7 cellular contexts compared by ENCODE assay signal in the genomic region with DNA sequence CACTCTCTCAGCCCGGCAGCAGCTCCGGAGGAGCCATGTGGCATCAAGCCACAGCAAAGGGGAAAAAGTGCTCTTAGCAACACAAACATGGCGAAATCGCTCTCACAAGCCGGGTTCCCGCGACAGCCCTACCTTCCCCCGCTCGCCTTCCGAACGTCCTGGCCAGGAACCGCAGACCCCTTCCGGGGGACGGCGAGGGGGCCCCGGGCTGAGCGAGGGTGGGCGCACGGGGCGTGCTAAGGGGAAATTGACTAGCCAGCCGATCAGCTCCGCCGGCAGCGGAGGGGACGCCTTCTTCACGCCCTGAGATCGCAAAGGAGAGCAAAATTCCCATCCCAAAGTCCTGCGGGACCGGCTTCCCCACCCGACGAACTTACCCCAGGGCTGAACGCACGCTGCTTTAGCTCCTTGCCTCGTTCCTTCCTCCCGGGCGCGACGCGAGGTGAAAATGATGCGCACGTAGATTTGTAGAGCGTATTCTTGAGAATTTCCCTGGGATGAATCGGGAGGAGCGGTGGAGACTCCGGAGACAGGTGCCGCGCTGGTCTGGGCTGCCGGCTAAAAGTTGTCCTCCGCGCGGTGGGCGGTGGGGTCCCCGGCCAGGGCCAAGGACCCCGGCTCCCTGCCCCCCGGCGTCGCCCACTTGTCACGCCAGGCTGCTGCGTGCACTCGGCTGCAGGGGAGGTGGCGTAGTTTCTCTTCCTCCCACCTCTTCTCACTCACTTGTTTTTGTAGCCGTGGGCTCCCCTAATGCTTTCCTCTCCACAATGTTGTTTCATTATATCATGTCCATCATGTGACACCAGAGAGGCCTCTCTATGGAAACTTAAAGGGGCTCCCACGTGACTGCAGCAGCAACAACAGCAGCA.
DNase-seq lines count a peak whose midpoint lies in the region; ATAC-seq, FAIRE-seq and TF ChIP-seq lines count a peak whose summit lies in the region.

No MANE protein-coding gene starts in this region.

- WGBS in GM12878 (ENCODE audit: insufficient coverage, insufficient replicate concordance, low lambda C conversion rate, missing lambda C conversion rate), result 1% methylated on average over 63 of the region's 63 CpGs
- no CpG with 5 or more reads among the region's 63 CpGs for WGBS in iPS DF 6.9 (ENCODE audit: insufficient coverage, insufficient read length)

- TF ChIP-seq CTCF in GM12878 (IDR thresholded peaks at IDR 0.05 in 2 of 3, conservative IDR thresholded peaks at IDR 0.05 in 1 of 3; ENCODE audit: control insufficient read depth in 2 of 3, extremely low read depth in 1 of 3, insufficient read depth in 1 of 3, low read depth in 3 of 3, low read length in 3 of 3), result peak in 1 of 3 experiments; percentile 17; a peak in 1 of 6 replicates
- TF ChIP-seq CTCF in gastrocnemius medialis (IDR thresholded peaks at IDR 0.05 in 4 of 5, conservative IDR thresholded peaks at IDR 0.05 in 1 of 5), result peak in 2 of 5 experiments; percentile 12 to 36

- peak; percentile 69 for TF ChIP-seq POLR2A in GM15510 (IDR thresholded peaks at IDR 0.05; ENCODE audit: borderline replicate concordance, extremely low read depth, insufficient read length)
- peak; percentile 92 for TF ChIP-seq POLR2A in GM12878 (IDR thresholded peaks at IDR 0.05; ENCODE audit: low read depth, low read length)
- peak; percentile 86 to 99 for TF ChIP-seq POLR2A in gastrocnemius medialis (IDR thresholded peaks at IDR 0.05)

- POLR2A ChIA-PET in GM12878 (lab: Charles Lee), result interaction anchor here (0.8 to 8.6 kb wide), 2 partner anchors 16 to 40 kb away, joined by 3 to 110 read pairs; no protein-coding TSS in a partner anchor

- in situ Hi-C loops in GM12878 (cut with MboI), result no loop called here
- in situ Hi-C loops in gastrocnemius medialis (cut with MboI; ENCODE audit: low sequenced_read_pairs in 4 of 4), result loop anchor here in 1 of 4 donors (10.0 kb wide), 1 partner anchor 177 kb away; no protein-coding TSS in a partner anchor

- FAIRE-seq in GM12878 (lab: Jason Lieb, UNC), result no peak

- SMC1A ChIA-PET in GM12878 (lab: Charles Lee; ENCODE audit: uncharacterized antibody, unreplicated experiment), result interaction anchor here (0.6 to 6.0 kb wide), 9 partner anchors 12 to 347 kb away, joined by 3 to 152 read pairs (median 5); no protein-coding TSS in a partner anchor

- BruUV-seq in GM12878 (replicated peaks; lab: Mats Ljungman, UMichigan), result TSS peak; percentile 54

- intact Hi-C loops in GM12878 (cut with micrococcal nuclease; ENCODE audit: unreplicated experiment) (loop anchor here (1.0 to 5.0 kb wide), 5 partner anchors 17 to 315 kb away; a partner anchor contains a TSS), gastrocnemius medialis (cut with DNase I; ENCODE audit: low total_unique reads) (loop anchor here (1.0 to 10.0 kb wide), 6 partner anchors 95 to 387 kb away; a partner anchor contains a TSS)

- TF ChIP-seq EP300 in GM12878 (IDR thresholded peaks at IDR 0.05; ENCODE audit: borderline replicate concordance in 1 of 2, control insufficient read depth in 1 of 2, low read depth in 2 of 2, low read length in 2 of 2), result peak; percentile 92 to 95

- H3K27me3 ChIP-seq in GM12878 (replicated peaks in 1 of 2; ENCODE audit: control insufficient read depth in 2 of 2, insufficient read depth in 2 of 2, low read length in 1 of 2) (no peaks in the 10 kb centered on the region), iPS DF 6.9 (ENCODE audit: control insufficient read depth, insufficient read depth, low read length) (no peaks in the 10 kb centered on the region), gastrocnemius medialis (no peaks in the 10 kb centered on the region)

- peak overlapping the region; percentile 92 for H3K9ac ChIP-seq in GM12878 (ENCODE audit: control insufficient read depth, insufficient read depth, low read length)

- H3K36me3 ChIP-seq in GM12878 (ENCODE audit: control insufficient read depth in 2 of 2, insufficient read depth in 2 of 2, low read length in 1 of 2) (no peaks in the 10 kb centered on the region; a peak in 1 of 4 replicates), iPS DF 6.9 (ENCODE audit: control insufficient read depth, insufficient read depth, low read length) (no peaks in the 10 kb centered on the region), gastrocnemius medialis (peaks cover 0 to 41% of the 10 kb centered on the region in 2 donors)

- H3K9me3 ChIP-seq in GM12878 (replicated peaks; ENCODE audit: control insufficient read depth, insufficient read depth, low read length) (no peaks in the 10 kb centered on the region), iPS DF 6.9 (ENCODE audit: control insufficient read depth, insufficient read depth, low read length) (no peaks in the 10 kb centered on the region), gastrocnemius medialis (no peaks in the 10 kb centered on the region)

- TF ChIP-seq RAD21 in GM12878 (IDR thresholded peaks at IDR 0.05; ENCODE audit: insufficient read depth, low read depth, low read length), result 0 out of 2 replicates have a peak, but pooled peaks have one; percentile 8

- peak overlapping the region; percentile 61 for H3K4me2 ChIP-seq in GM12878 (ENCODE audit: control insufficient read depth, insufficient read depth)

- H3K4me1 ChIP-seq in GM12878 (ENCODE audit: control insufficient read depth, insufficient read depth, low read length) (peaks cover 35% of the 10 kb centered on the region), iPS DF 6.9 (ENCODE audit: control insufficient read depth, insufficient read depth, low read length) (peaks cover 3% of the 10 kb centered on the region; the same call in 1 of the 2 replicates), gastrocnemius medialis (peaks cover 31 to 35% of the 10 kb centered on the region in 2 donors)

- ATAC-seq in HG02642 (IDR thresholded peaks at IDR 0.05; ENCODE audit: poor library complexity, unreplicated experiment), result peak; percentile 45
- peak; percentile 61 for ATAC-seq in GM12878
- peak; percentile 53 to 65 for ATAC-seq in gastrocnemius medialis

- no peaks in the 10 kb centered on the region for H4K20me1 ChIP-seq in GM12878 (ENCODE audit: control insufficient read depth, insufficient read depth)

- H3K79me2 ChIP-seq in GM12878 (ENCODE audit: control insufficient read depth, insufficient read depth, low read length), result peaks cover 46% of the 10 kb centered on the region

- H2AFZ ChIP-seq in GM12878 (ENCODE audit: control insufficient read depth, low read depth, low read length), result peak overlapping the region; percentile 40

- RAD21 ChIA-PET in GM12878 (lab: Charles Lee; ENCODE audit: unreplicated experiment), result interaction anchor here (0.8 to 4.0 kb wide), 6 partner anchors 11 to 155 kb away, joined by 3 to 61 read pairs (median 6); no protein-coding TSS in a partner anchor

- DNase-seq in NCI-H128 (lab: John Stamatoyannopoulos, UW; ENCODE audit: unreplicated experiment), result peak; percentile 35
- DNase-seq in T-helper 9 cell, result peak; percentile 50
- DNase-seq in GM12878 (ENCODE audit: low read depth, low spot score), result no peak
- no peak for DNase-seq in iPS DF 6.9 (ENCODE audit: low read depth, low spot score)
- DNase-seq in gastrocnemius medialis, result peak; percentile 84 to 90

- H3K27ac ChIP-seq in GM12878 (ENCODE audit: control insufficient read depth, insufficient read depth) (peak overlapping the region; percentile 88), iPS DF 6.9 (ENCODE audit: low read length) (no peak overlapping the region), gastrocnemius medialis (peak overlapping the region; percentile 95 to 100 (median 98))

- peak overlapping the region; percentile 90 for H3K4me3 ChIP-seq in GM12878
- peak overlapping the region; percentile 90; the same call in 1 of the 2 replicates for H3K4me3 ChIP-seq in iPS DF 6.9 (ENCODE audit: low read length)
- H3K4me3 ChIP-seq in gastrocnemius medialis, result peak overlapping the region; percentile 78 to 97 (median 94)

- CTCF ChIA-PET in GM12878 (lab: Yijun Ruan, JAX), result interaction anchor here (1.0 to 7.4 kb wide), 4 partner anchors 15 to 196 kb away, joined by 3 to 51 read pairs (median 17); no protein-coding TSS in a partner anchor

TF ChIP-seq in GM12878, 131 proteins besides CTCF, POLR2A, EP300 and RAD21 (continues in another document):
- TF ChIP-seq MYC (IDR thresholded peaks at IDR 0.05; ENCODE audit: insufficient read depth, insufficient read length, insufficient replicate concordance, low read length, severe bottlenecking) (peak; percentile 49), NR2C1 (IDR thresholded peaks at IDR 0.05) (no peak), GABPA (IDR thresholded peaks at IDR 0.05; ENCODE audit: low read depth) (no peak), BACH1 (IDR thresholded peaks at IDR 0.05; ENCODE audit: borderline replicate concordance) (peak; percentile 91), SUPT20H (IDR thresholded peaks at IDR 0.05; ENCODE audit: borderline replicate concordance, control insufficient read depth, low read depth, low read length) (no peak), ZNF622 (IDR thresholded peaks at IDR 0.05) (no peak), FOXM1 (IDR thresholded peaks at IDR 0.05; ENCODE audit: low read depth, low read length) (peak; percentile 20; the same call in 1 of the 2 replicates)
- TF ChIP-seq, protein P1, sequence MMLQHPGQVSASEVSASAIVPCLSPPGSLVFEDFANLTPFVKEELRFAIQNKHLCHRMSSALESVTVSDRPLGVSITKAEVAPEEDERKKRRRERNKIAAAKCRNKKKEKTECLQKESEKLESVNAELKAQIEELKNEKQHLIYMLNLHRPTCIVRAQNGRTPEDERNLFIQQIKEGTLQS (IDR thresholded peaks at IDR 0.05; ENCODE audit: borderline replicate concordance, extremely low read depth, low read depth, low read length), result peak; percentile 90

Comparison
In these comparisons a context has a peak if more than half of its experiments do, and no peak if none do; other contexts are left out.
1. DNase-seq: peak in NCI-H128 (single experiment), T-helper 9 cell (single experiment) and gastrocnemius medialis (2 of 2); none in GM12878 (single experiment) and iPS DF 6.9 (single experiment).
2. Peak in every context shown above with its lines, with median percentiles within 50 percentile points of each other: POLR2A ChIP-seq, ATAC-seq and H3K4me3 ChIP-seq.